Comparison of ENCODE assay signal across 1 cellular context in the genomic region with DNA sequence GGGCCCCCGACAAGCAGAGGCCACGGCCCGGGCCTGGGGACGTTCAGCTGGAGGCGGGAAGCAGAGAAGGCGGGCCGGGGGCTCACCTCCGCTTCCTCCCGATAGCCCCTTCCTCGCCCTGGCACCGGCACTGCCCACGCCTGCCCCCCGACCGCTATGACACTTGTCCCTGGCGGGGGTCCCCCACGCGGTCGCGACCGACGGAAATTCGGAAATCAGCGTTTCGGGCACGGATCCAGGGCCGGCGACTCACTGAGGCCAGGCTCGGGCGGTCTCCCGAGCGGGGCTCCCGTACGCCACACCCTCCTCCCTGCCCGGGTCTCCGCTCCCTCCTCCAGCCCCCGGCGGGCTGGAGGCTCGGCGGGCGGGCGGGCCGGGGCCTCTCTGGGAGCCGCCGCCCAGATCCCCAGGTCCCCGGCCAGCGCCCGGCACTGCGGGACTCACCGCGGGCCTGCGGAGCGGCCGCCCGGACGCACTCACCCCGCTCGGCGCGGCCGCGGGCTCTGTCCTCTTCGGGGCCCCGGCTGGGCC.
TF ChIP-seq lines count a peak whose summit lies in the region.

No MANE protein-coding gene starts in this region.

TF ChIP-seq in K562, 482 proteins besides CTCF, POLR2A, EP300 and RAD21:
- TF ChIP-seq ZFX (CRISPR knock-in tag; IDR thresholded peaks at IDR 0.05) (peak; percentile 55), ZNF384 (IDR thresholded peaks at IDR 0.05; ENCODE audit: low read depth, low read length) (no peak), PCBP1 (IDR thresholded peaks at IDR 0.05; ENCODE audit: low read depth, low read length, poor library complexity, severe bottlenecking) (peak; percentile 63), TGIF2 (CRISPR knock-in tag; IDR thresholded peaks at IDR 0.05) (no peak), HNRNPL (IDR thresholded peaks at IDR 0.05; ENCODE audit: low read depth, low read length) (peak; percentile 25; the same call in 1 of the 2 replicates), ZKSCAN8 (CRISPR knock-in tag; IDR thresholded peaks at IDR 0.05) (no peak), SIN3B (IDR thresholded peaks at IDR 0.05; ENCODE audit: low read depth) (no peak), SREBF2 (CRISPR knock-in tag; IDR thresholded peaks at IDR 0.05) (no peak), ZNF263 (CRISPR knock-in tag; IDR thresholded peaks at IDR 0.05; ENCODE audit: borderline replicate concordance) (peak; percentile 71; the same call in 1 of the 2 replicates), KDM2B (CRISPR knock-in tag; IDR thresholded peaks at IDR 0.05) (0 out of 2 replicates have a peak, but pooled peaks have one; percentile 16), POLR2G (IDR thresholded peaks at IDR 0.05; ENCODE audit: low read depth, low read length) (peak; percentile 47), RFX1 (IDR thresholded peaks at IDR 0.05) (no peak), RBM22 (IDR thresholded peaks at IDR 0.05; ENCODE audit: low read depth, low read length, poor library complexity, severe bottlenecking) (peak; percentile 49), RBFOX2 (IDR thresholded peaks at IDR 0.05; ENCODE audit: low read depth, low read length) (peak; percentile 61), PHF20 (IDR thresholded peaks at IDR 0.05; ENCODE audit: partially characterized antibody) (peak; percentile 22), NFIC (IDR thresholded peaks at IDR 0.05) (peak; percentile 69), KAT7 (CRISPR knock-in tag; IDR thresholded peaks at IDR 0.05; ENCODE audit: borderline replicate concordance) (0 out of 2 replicates have a peak, but pooled peaks have one; percentile 12), SIN3A (IDR thresholded peaks at IDR 0.05; ENCODE audit: borderline replicate concordance in 2 of 2, control insufficient read depth in 1 of 2, low read depth in 2 of 2, low read length in 2 of 2) (0 out of 4 replicates have a peak, but pooled peaks of 1 of the 2 experiments have one; percentile 18), UBTF (IDR thresholded peaks at IDR 0.05; ENCODE audit: borderline replicate concordance in 1 of 2, low read depth in 2 of 2, low read length in 2 of 2) (0 out of 4 replicates have a peak, but pooled peaks of 1 of the 2 experiments have one; percentile 21)
- TF ChIP-seq, protein P1, sequence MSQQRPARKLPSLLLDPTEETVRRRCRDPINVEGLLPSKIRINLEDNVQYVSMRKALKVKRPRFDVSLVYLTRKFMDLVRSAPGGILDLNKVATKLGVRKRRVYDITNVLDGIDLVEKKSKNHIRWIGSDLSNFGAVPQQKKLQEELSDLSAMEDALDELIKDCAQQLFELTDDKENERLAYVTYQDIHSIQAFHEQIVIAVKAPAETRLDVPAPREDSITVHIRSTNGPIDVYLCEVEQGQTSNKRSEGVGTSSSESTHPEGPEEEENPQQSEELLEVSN (IDR thresholded peaks at IDR 0.05; ENCODE audit: borderline replicate concordance in 1 of 2, extremely low read depth in 1 of 2, insufficient read depth in 1 of 2, insufficient read length in 1 of 2, low read depth in 1 of 2, low read length in 1 of 2, poor library complexity in 1 of 2, severe bottlenecking in 1 of 2), result peak in 1 of 2 experiments; percentile 27
- TF ChIP-seq, protein P2, sequence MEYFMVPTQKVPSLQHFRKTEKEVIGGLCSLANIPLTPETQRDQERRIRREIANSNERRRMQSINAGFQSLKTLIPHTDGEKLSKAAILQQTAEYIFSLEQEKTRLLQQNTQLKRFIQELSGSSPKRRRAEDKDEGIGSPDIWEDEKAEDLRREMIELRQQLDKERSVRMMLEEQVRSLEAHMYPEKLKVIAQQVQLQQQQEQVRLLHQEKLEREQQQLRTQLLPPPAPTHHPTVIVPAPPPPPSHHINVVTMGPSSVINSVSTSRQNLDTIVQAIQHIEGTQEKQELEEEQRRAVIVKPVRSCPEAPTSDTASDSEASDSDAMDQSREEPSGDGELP (CRISPR knock-in tag; IDR thresholded peaks at IDR 0.05; ENCODE audit: borderline replicate concordance), result peak; percentile 9; the same call in 1 of the 2 replicates
- TF ChIP-seq, protein P3, sequence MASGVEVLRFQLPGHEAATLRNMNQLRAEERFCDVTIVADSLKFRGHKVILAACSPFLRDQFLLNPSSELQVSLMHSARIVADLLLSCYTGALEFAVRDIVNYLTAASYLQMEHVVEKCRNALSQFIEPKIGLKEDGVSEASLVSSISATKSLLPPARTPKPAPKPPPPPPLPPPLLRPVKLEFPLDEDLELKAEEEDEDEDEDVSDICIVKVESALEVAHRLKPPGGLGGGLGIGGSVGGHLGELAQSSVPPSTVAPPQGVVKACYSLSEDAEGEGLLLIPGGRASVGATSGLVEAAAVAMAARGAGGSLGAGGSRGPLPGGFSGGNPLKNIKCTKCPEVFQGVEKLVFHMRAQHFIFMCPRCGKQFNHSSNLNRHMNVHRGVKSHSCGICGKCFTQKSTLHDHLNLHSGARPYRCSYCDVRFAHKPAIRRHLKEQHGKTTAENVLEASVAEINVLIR (CRISPR knock-in tag; IDR thresholded peaks at IDR 0.05), result no peak
